ENCODE assay signal across 18 cellular contexts in the genomic region with DNA sequence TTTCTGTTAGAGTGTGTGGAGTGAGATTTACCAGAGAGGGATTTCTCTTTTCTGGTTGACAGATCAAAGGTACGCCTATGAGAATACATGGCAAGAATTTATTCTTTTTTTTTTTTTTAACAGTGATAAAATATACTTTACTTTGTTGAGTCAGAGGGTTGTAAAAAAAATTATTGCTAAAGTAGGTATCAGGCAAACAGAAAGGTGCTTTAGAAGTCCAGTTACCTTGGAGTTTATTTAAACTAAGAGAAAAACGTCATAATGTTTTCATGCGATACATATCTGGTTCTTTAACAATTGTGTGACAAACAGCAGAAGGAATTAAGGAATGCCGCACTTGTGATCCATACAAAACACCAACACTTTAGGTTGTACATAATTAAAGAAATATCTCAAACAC.
"Had no signal": no experiment of that assay in that cellular context is flagged by ENCODE, and none has a peak within 500 bp of the region (broad histone marks: within the 10 kb centered on the region; RNA-seq: fewer than 3 reads in every experiment).

No MANE protein-coding gene starts in this region.

- H3K27ac ChIP-seq: dorsolateral prefrontal cortex, epithelial cell of prostate, left ventricle myocardium inferior, suprapubic skin had no signal

- ATAC-seq: activated CD8-positive, alpha-beta memory T cell treated with anti-CD3 and anti-CD28 coated beads, Interleukin-2, amount 10 ng/mL, durations not matched to agents 7 days and 5 days; activated T-helper 17 cell treated with anti-CD3 and anti-CD28 coated beads, Interleukin-2, amount 50 U/mL, for 72 hours; natural killer cell had no signal

- H3K4me1 ChIP-seq: left ventricle myocardium inferior had no signal

- DNase-seq: activated CD4-positive, alpha-beta memory T cell treated with anti-CD3 and anti-CD28 coated beads, Interleukin-2, amount 10 ng/mL, durations not matched to agents 7 days and 5 days; activated CD4-positive, alpha-beta T cell treated with anti-CD3 and anti-CD28 coated beads for 48 hours; activated CD4-positive, CD25-positive, alpha-beta regulatory T cell; activated naive CD4-positive, alpha-beta T cell; activated naive CD8-positive, alpha-beta T cell treated with anti-CD3 and anti-CD28 coated beads for 36 hours; amniotic stem cell; dorsolateral prefrontal cortex; foreskin melanocyte; kidney; left ventricle myocardium inferior; natural killer cell; posterior cingulate gyrus; stimulated activated CD4-positive, alpha-beta T cell treated with anti-CD3 and anti-CD28 coated beads, Interleukin-2, amount 100 ng/mL, for 48 hours; trophoblast cell had no signal

- H3K27me3 ChIP-seq: dorsolateral prefrontal cortex, suprapubic skin had no signal

- H3K36me3 ChIP-seq: left ventricle myocardium inferior, suprapubic skin had no signal

- H3K4me3 ChIP-seq: dorsolateral prefrontal cortex, left ventricle myocardium inferior, suprapubic skin had no signal

- H3K9me3 ChIP-seq: left ventricle myocardium inferior, suprapubic skin had no signal
